ENCODE assay signal across 8 cellular contexts in genomic region chr17:1399366-1399678, GRCh38. TPM values are rescaled to one million over a fixed set of nuclear protein-coding genes. Genes with fewer than 3 reads are reported as not detected.
DNase-seq lines count a peak whose midpoint lies in the region; TF ChIP-seq lines count a peak whose summit lies in the region.

No MANE protein-coding gene starts in this region.

- peak overlapping the region; percentile 80 for H3K4me3 ChIP-seq in lower leg skin (ENCODE audit: low read depth, poor library complexity, severe bottlenecking)
- H3K4me3 ChIP-seq in subcutaneous abdominal adipose tissue (ENCODE audit: low read depth in 1 of 5, low read length in 5 of 5): peak overlapping the region; percentile 96 to 99 (median 98)

- H3K27ac ChIP-seq in caudate nucleus (ENCODE audit: low read depth, low read length): peak overlapping the region; percentile 88
- peak overlapping the region; percentile 92 for H3K27ac ChIP-seq in subcutaneous abdominal adipose tissue (ENCODE audit: low read depth, low read length)

- peak; percentile 29 for DNase-seq in stimulated activated CD8-positive, alpha-beta memory T cell treated with anti-CD3 and anti-CD28 coated beads, Interleukin-12 subunit alpha, Interleukin-12 subunit beta, amount 100 ng/mL, for 1 hour (ENCODE audit: low read depth)
- DNase-seq in stimulated activated CD8-positive, alpha-beta memory T cell treated with anti-CD3 and anti-CD28 coated beads, Interleukin-4, amount 100 ng/mL, for 48 hours: no peak
- DNase-seq in NCI-H226: peak; percentile 12
- peak in 12 of 61 donors; percentile 39 to 79 (median 53) for DNase-seq in caudate nucleus (lab: John Stamatoyannopoulos, UW)
- DNase-seq in lower leg skin (ENCODE audit: low spot score in 2 of 2): peak in 1 of 2 donors; percentile 92
- no peak for DNase-seq in HPDE6-E6E7 (ENCODE audit: extremely low spot score)
- no peak for DNase-seq in medulla oblongata (ENCODE audit: extremely low spot score)

- H3K27me3 ChIP-seq in subcutaneous abdominal adipose tissue (ENCODE audit: control insufficient read depth in 5 of 5, insufficient read depth in 4 of 5, low read length in 5 of 5): no peaks in the 10 kb centered on the region

- 0 to 2% methylated on average over 18 to 19 of the region's 21 CpGs for WGBS in lower leg skin, 2 donors

- H3K9me3 ChIP-seq in subcutaneous abdominal adipose tissue (ENCODE audit: control insufficient read depth in 5 of 5, low read length in 5 of 5): no peaks in the 10 kb centered on the region

- intact Hi-C loops in lower leg skin (cut with DNase I; ENCODE audit: low total_unique reads): no loop called here

- H3K36me3 ChIP-seq in subcutaneous abdominal adipose tissue (ENCODE audit: control insufficient read depth in 5 of 5, insufficient read depth in 5 of 5, low read length in 5 of 5): peaks cover 0 to 9% (median 0%) of the 10 kb centered on the region in 5 donors

- peak overlapping the region; percentile 93 to 98 (median 94) for H3K9ac ChIP-seq in subcutaneous abdominal adipose tissue (ENCODE audit: low read length in 5 of 5)

- TF ChIP-seq POLR2A in lower leg skin (IDR thresholded peaks at IDR 0.05): no peak

- peaks cover 5 to 47% (median 28%) of the 10 kb centered on the region in 5 donors for H3K4me1 ChIP-seq in subcutaneous abdominal adipose tissue (ENCODE audit: control insufficient read depth in 5 of 5, insufficient read depth in 5 of 5, low read length in 5 of 5)

- no peak for TF ChIP-seq CTCF in lower leg skin (IDR thresholded peaks at IDR 0.05)

RNA-seq across cellular contexts. Expression of gene YWHAE, which starts 0.7 kb away (rescaled TPM):
- total RNA-seq in lower leg skin: 100 to 1,000 TPM; 431 to 648 (median 506) TPM

RNA-seq across cellular contexts. Expression of gene CRK, which starts 56.7 kb away (rescaled TPM):
- total RNA-seq in lower leg skin: 10 to 100 TPM; 48.2 to 70.0 (median 50.7) TPM

Comparison
In these comparisons a context has a peak if more than half of its experiments do, and no peak if none do; other contexts are left out.
1. DNase-seq: peak in stimulated activated CD8-positive, alpha-beta memory T cell treated with anti-CD3 and anti-CD28 coated beads, Interleukin-12 subunit alpha, Interleukin-12 subunit beta, amount 100 ng/mL, for 1 hour (single experiment) and NCI-H226 (single experiment); none in stimulated activated CD8-positive, alpha-beta memory T cell treated with anti-CD3 and anti-CD28 coated beads, Interleukin-4, amount 100 ng/mL, for 48 hours (single experiment), HPDE6-E6E7 (single experiment) and medulla oblongata (single experiment).